Comparison of ENCODE assay signal across 1 cellular context in the genomic region with DNA sequence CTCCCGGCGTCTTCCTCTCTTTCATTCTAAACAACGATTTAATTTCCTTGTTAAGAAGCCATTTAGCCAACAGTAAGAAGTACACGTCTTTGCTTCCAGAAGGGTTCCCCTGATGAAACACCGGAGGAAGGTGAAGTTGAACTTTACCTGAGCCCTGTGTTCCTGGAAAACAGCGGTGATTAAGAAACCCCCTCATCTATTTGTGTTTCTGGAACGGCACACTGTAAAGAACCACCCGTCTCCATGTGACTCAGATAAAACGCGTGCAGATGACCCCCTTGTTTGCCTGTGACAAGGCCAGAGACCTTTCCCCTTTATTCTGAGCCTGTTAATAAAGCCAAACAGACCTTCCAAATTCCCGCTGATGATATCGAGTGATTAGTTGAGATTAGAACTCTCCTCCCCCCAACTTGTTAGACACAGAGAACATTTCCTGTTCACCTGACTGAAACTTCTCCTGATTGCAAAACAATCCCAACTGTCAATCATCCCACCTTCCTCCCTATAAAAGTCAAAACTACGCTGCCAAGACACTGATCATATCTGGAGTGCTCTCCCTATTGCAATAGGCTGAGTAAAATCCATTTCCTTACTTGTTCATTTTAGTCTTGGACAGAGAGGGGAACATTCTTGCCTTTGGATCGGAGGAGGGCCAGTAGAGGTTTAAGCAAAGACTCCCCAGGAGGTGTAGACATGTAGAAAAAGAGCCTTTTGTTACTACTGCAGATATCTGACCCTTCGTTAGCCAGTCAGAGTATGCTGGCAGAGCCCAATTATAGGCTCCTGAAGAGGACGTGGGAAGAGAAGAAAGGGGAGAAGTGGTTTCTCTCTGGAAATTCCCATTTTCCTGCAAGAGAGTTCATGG.
TF ChIP-seq lines count a peak whose summit lies in the region.

No MANE protein-coding gene starts in this region.

TF ChIP-seq in HepG2, 621 proteins besides CTCF, POLR2A, EP300 and RAD21 (continued from another document and continues in another):
- TF ChIP-seq, protein P1, sequence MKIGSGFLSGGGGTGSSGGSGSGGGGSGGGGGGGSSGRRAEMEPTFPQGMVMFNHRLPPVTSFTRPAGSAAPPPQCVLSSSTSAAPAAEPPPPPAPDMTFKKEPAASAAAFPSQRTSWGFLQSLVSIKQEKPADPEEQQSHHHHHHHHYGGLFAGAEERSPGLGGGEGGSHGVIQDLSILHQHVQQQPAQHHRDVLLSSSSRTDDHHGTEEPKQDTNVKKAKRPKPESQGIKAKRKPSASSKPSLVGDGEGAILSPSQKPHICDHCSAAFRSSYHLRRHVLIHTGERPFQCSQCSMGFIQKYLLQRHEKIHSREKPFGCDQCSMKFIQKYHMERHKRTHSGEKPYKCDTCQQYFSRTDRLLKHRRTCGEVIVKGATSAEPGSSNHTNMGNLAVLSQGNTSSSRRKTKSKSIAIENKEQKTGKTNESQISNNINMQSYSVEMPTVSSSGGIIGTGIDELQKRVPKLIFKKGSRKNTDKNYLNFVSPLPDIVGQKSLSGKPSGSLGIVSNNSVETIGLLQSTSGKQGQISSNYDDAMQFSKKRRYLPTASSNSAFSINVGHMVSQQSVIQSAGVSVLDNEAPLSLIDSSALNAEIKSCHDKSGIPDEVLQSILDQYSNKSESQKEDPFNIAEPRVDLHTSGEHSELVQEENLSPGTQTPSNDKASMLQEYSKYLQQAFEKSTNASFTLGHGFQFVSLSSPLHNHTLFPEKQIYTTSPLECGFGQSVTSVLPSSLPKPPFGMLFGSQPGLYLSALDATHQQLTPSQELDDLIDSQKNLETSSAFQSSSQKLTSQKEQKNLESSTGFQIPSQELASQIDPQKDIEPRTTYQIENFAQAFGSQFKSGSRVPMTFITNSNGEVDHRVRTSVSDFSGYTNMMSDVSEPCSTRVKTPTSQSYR (CRISPR knock-in tag; IDR thresholded peaks at IDR 0.05; ENCODE audit: borderline replicate concordance): peak; percentile 33; the same call in 1 of the 2 replicates
- peak; percentile 93 for TF ChIP-seq CEBPG (CRISPR knock-in tag; IDR thresholded peaks at IDR 0.05)
- TF ChIP-seq, protein P2, sequence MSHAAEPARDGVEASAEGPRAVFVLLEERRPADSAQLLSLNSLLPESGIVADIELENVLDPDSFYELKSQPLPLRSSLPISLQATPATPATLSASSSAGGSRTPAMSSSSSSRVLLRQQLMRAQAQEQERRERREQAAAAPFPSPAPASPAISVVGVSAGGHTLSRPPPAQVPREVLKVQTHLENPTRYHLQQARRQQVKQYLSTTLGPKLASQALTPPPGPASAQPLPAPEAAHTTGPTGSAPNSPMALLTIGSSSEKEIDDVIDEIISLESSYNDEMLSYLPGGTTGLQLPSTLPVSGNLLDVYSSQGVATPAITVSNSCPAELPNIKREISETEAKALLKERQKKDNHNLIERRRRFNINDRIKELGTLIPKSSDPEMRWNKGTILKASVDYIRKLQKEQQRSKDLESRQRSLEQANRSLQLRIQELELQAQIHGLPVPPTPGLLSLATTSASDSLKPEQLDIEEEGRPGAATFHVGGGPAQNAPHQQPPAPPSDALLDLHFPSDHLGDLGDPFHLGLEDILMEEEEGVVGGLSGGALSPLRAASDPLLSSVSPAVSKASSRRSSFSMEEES (CRISPR knock-in tag; IDR thresholded peaks at IDR 0.05): peak; percentile 59; the same call in 1 of the 2 replicates
- peak; percentile 81; the same call in 1 of the 2 replicates for TF ChIP-seq ZNF775 (CRISPR knock-in tag; IDR thresholded peaks at IDR 0.05; ENCODE audit: borderline replicate concordance)
- TF ChIP-seq ZNF256 (CRISPR knock-in tag; conservative IDR thresholded peaks at IDR 0.05): no peak
- TF ChIP-seq BCL6 (CRISPR knock-in tag; IDR thresholded peaks at IDR 0.05): peak; percentile 93
- TF ChIP-seq, protein P3, sequence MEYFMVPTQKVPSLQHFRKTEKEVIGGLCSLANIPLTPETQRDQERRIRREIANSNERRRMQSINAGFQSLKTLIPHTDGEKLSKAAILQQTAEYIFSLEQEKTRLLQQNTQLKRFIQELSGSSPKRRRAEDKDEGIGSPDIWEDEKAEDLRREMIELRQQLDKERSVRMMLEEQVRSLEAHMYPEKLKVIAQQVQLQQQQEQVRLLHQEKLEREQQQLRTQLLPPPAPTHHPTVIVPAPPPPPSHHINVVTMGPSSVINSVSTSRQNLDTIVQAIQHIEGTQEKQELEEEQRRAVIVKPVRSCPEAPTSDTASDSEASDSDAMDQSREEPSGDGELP (IDR thresholded peaks at IDR 0.05; ENCODE audit: borderline replicate concordance, low read depth): peak; percentile 28; the same call in 1 of the 2 replicates
- TF ChIP-seq TEAD3 (CRISPR knock-in tag; optimal IDR thresholded peaks at IDR 0.05; ENCODE audit: borderline replicate concordance): peak; percentile 42
- 0 out of 2 replicates have a peak, but pooled peaks have one; percentile 25 for TF ChIP-seq STAG1 (CRISPR knock-in tag; IDR thresholded peaks at IDR 0.05)
- TF ChIP-seq AGO1 (IDR thresholded peaks at IDR 0.05; ENCODE audit: low read depth, low read length, poor library complexity, severe bottlenecking): no peak
- 0 out of 2 replicates have a peak, but pooled peaks have one; percentile 14 for TF ChIP-seq FOXC1 (CRISPR knock-in tag; IDR thresholded peaks at IDR 0.05; ENCODE audit: borderline replicate concordance)
- TF ChIP-seq ZFYVE20 (CRISPR knock-in tag; IDR thresholded peaks at IDR 0.05; ENCODE audit: borderline replicate concordance, low read depth): no peak
- TF ChIP-seq ZEB1 (IDR thresholded peaks at IDR 0.05; ENCODE audit: insufficient replicate concordance, low read depth): peak; percentile 66
- TF ChIP-seq HOXD1 (CRISPR knock-in tag; IDR thresholded peaks at IDR 0.05): 0 out of 2 replicates have a peak, but pooled peaks have one; percentile 23
- TF ChIP-seq, protein P4, sequence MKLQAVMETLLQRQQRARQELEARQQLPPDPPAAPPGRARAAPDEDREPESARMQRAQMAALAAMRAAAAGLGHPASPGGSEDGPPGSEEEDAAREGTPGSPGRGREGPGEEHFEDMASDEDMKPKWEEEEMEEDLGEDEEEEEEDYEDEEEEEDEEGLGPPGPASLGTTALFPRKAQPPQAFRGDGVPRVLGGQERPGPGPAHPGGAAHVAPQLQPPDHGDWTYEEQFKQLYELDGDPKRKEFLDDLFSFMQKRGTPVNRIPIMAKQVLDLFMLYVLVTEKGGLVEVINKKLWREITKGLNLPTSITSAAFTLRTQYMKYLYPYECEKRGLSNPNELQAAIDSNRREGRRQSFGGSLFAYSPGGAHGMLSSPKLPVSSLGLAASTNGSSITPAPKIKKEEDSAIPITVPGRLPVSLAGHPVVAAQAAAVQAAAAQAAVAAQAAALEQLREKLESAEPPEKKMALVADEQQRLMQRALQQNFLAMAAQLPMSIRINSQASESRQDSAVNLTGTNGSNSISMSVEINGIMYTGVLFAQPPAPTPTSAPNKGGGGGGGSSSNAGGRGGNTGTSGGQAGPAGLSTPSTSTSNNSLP (IDR thresholded peaks at IDR 0.05; ENCODE audit: low read depth, low read length): 0 out of 2 replicates have a peak, but pooled peaks have one; percentile 27
- 0 out of 2 replicates have a peak, but pooled peaks have one; percentile 14 for TF ChIP-seq ZSCAN9 (CRISPR knock-in tag; IDR thresholded peaks at IDR 0.05; ENCODE audit: borderline replicate concordance)
- TF ChIP-seq, protein P5, sequence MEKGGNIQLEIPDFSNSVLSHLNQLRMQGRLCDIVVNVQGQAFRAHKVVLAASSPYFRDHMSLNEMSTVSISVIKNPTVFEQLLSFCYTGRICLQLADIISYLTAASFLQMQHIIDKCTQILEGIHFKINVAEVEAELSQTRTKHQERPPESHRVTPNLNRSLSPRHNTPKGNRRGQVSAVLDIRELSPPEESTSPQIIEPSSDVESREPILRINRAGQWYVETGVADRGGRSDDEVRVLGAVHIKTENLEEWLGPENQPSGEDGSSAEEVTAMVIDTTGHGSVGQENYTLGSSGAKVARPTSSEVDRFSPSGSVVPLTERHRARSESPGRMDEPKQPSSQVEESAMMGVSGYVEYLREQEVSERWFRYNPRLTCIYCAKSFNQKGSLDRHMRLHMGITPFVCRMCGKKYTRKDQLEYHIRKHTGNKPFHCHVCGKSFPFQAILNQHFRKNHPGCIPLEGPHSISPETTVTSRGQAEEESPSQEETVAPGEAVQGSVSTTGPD (CRISPR knock-in tag; IDR thresholded peaks at IDR 0.05): 0 out of 2 replicates have a peak, but pooled peaks have one; percentile 68
- TF ChIP-seq ZNF337 (CRISPR knock-in tag; IDR thresholded peaks at IDR 0.05; ENCODE audit: borderline replicate concordance, low read depth): no peak
- no peak for TF ChIP-seq ZNF225 (CRISPR knock-in tag; IDR thresholded peaks at IDR 0.05)
- TF ChIP-seq, protein P6, sequence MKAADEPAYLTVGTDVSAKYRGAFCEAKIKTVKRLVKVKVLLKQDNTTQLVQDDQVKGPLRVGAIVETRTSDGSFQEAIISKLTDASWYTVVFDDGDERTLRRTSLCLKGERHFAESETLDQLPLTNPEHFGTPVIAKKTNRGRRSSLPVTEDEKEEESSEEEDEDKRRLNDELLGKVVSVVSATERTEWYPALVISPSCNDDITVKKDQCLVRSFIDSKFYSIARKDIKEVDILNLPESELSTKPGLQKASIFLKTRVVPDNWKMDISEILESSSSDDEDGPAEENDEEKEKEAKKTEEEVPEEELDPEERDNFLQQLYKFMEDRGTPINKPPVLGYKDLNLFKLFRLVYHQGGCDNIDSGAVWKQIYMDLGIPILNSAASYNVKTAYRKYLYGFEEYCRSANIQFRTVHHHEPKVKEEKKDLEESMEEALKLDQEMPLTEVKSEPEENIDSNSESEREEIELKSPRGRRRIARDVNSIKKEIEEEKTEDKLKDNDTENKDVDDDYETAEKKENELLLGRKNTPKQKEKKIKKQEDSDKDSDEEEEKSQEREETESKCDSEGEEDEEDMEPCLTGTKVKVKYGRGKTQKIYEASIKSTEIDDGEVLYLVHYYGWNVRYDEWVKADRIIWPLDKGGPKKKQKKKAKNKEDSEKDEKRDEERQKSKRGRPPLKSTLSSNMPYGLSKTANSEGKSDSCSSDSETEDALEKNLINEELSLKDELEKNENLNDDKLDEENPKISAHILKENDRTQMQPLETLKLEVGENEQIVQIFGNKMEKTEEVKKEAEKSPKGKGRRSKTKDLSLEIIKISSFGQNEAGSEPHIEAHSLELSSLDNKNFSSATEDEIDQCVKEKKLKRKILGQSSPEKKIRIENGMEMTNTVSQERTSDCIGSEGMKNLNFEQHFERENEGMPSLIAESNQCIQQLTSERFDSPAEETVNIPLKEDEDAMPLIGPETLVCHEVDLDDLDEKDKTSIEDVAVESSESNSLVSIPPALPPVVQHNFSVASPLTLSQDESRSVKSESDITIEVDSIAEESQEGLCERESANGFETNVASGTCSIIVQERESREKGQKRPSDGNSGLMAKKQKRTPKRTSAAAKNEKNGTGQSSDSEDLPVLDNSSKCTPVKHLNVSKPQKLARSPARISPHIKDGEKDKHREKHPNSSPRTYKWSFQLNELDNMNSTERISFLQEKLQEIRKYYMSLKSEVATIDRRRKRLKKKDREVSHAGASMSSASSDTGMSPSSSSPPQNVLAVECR (CRISPR knock-in tag; IDR thresholded peaks at IDR 0.05; ENCODE audit: borderline replicate concordance): peak; percentile 10; the same call in 1 of the 2 replicates
- 0 out of 2 replicates have a peak, but pooled peaks have one; percentile 19 for TF ChIP-seq GATA4 (IDR thresholded peaks at IDR 0.05; ENCODE audit: borderline replicate concordance, low read depth)
- TF ChIP-seq, protein P7, sequence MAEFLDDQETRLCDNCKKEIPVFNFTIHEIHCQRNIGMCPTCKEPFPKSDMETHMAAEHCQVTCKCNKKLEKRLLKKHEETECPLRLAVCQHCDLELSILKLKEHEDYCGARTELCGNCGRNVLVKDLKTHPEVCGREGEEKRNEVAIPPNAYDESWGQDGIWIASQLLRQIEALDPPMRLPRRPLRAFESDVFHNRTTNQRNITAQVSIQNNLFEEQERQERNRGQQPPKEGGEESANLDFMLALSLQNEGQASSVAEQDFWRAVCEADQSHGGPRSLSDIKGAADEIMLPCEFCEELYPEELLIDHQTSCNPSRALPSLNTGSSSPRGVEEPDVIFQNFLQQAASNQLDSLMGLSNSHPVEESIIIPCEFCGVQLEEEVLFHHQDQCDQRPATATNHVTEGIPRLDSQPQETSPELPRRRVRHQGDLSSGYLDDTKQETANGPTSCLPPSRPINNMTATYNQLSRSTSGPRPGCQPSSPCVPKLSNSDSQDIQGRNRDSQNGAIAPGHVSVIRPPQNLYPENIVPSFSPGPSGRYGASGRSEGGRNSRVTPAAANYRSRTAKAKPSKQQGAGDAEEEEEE (CRISPR knock-in tag; IDR thresholded peaks at IDR 0.05; ENCODE audit: borderline replicate concordance): peak; percentile 53; the same call in 1 of the 2 replicates
- TF ChIP-seq, protein P8, sequence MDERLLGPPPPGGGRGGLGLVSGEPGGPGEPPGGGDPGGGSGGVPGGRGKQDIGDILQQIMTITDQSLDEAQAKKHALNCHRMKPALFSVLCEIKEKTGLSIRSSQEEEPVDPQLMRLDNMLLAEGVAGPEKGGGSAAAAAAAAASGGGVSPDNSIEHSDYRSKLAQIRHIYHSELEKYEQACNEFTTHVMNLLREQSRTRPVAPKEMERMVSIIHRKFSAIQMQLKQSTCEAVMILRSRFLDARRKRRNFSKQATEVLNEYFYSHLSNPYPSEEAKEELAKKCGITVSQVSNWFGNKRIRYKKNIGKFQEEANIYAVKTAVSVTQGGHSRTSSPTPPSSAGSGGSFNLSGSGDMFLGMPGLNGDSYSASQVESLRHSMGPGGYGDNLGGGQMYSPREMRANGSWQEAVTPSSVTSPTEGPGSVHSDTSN (CRISPR knock-in tag; IDR thresholded peaks at IDR 0.05): peak; percentile 89
- 0 out of 2 replicates have a peak, but pooled peaks have one; percentile 53 for TF ChIP-seq NFIC (IDR thresholded peaks at IDR 0.05; ENCODE audit: low read length)
- TF ChIP-seq TGIF2 (CRISPR knock-in tag; IDR thresholded peaks at IDR 0.05): no peak
- TF ChIP-seq, protein P9, sequence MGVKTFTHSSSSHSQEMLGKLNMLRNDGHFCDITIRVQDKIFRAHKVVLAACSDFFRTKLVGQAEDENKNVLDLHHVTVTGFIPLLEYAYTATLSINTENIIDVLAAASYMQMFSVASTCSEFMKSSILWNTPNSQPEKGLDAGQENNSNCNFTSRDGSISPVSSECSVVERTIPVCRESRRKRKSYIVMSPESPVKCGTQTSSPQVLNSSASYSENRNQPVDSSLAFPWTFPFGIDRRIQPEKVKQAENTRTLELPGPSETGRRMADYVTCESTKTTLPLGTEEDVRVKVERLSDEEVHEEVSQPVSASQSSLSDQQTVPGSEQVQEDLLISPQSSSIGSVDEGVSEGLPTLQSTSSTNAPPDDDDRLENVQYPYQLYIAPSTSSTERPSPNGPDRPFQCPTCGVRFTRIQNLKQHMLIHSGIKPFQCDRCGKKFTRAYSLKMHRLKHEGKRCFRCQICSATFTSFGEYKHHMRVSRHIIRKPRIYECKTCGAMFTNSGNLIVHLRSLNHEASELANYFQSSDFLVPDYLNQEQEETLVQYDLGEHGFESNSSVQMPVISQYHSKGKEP (CRISPR knock-in tag; IDR thresholded peaks at IDR 0.05): no peak
- 0 out of 2 replicates have a peak, but pooled peaks have one; percentile 8 for TF ChIP-seq PPARG (CRISPR knock-in tag; conservative IDR thresholded peaks at IDR 0.05)
- TF ChIP-seq POLR2AphosphoS5 (IDR thresholded peaks at IDR 0.05; ENCODE audit: low read depth, low read length): no peak
